In the genomic region with DNA sequence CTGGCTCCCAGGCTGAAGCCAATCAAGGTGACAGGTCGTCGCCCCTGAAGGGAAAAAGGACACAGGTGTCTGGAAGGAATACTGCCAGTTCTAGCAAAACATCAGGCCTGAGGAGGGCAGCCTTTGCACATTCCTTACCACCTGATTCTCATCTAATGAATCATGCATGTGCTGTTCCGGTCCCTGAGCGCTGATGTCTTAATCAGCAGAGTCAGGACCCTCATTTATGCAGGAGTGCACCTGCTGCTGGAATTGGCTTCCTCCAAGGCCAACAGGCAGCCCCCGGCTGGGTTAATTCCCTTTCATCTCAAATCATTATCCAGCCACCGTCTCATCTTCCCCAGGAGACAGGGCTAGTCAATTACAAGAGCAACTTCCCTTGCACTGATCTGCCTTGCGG, we compare ENCODE assay signal across 12 cellular contexts.
DNase-seq lines count a peak whose midpoint lies in the region; ATAC-seq and TF ChIP-seq lines count a peak whose summit lies in the region.
"Had no signal": no experiment of that assay in that cellular context is flagged by ENCODE, and none has a peak within 500 bp of the region (broad histone marks: within the 10 kb centered on the region; RNA-seq: fewer than 3 reads in every experiment).

No MANE protein-coding gene starts in this region.

- TF ChIP-seq POLR2A in HCT116 (IDR thresholded peaks at IDR 0.05; ENCODE audit: borderline replicate concordance, extremely low read depth, insufficient read depth, insufficient read length) (no peak), sigmoid colon (IDR thresholded peaks at IDR 0.05) (no peak)

- no peaks in the 10 kb centered on the region for H3F3A ChIP-seq in GM23338 (replicated peaks; ENCODE audit: low read depth)

- H3K9me2 ChIP-seq in HCT116 (ENCODE audit: insufficient read depth) (no peaks in the 10 kb centered on the region), GM23338 (ENCODE audit: insufficient read depth) (no peaks in the 10 kb centered on the region)

- H3K27me3 Mint-ChIP-seq in GM23338 (ENCODE audit: insufficient read depth, low read depth, poor library complexity), result peaks cover 5% of the 10 kb centered on the region

- H3K4me2 ChIP-seq in HCT116 (ENCODE audit: low read length) (no peak overlapping the region), GM23338 (no peak overlapping the region)

- TF ChIP-seq CTCF in HCT116 (IDR thresholded peaks at IDR 0.05 in 2 of 3, conservative IDR thresholded peaks at IDR 0.05 in 1 of 3; ENCODE audit: borderline replicate concordance in 1 of 3, insufficient read depth in 1 of 3, low read depth in 2 of 3, low read length in 2 of 3) (peak in 1 of 3 experiments; percentile 21; a peak in 1 of 6 replicates), foreskin keratinocyte (conservative IDR thresholded peaks at IDR 0.05) (peak; percentile 57), sigmoid colon (IDR thresholded peaks at IDR 0.05) (no peak), GM23338 (conservative IDR thresholded peaks at IDR 0.05; ENCODE audit: low read depth in 2 of 2) (peak in 1 of 2 experiments; percentile 26; a peak in 2 of 4 replicates)

- peak; percentile 78 for ATAC-seq in HCT116
- peak; percentile 30 for ATAC-seq in foreskin keratinocyte
- ATAC-seq in GM23338, result no peak
- ATAC-seq in Right ventricle myocardium inferior, result no peak

- no peak overlapping the region for H3K27ac ChIP-seq in HCT116 (ENCODE audit: low read depth, low read length)
- no peak overlapping the region for H3K27ac ChIP-seq in foreskin keratinocyte
- H3K27ac ChIP-seq in sigmoid colon, result peak overlapping the region in 3 of 4 donors; percentile 74 to 85 (median 80)
- no peak overlapping the region for H3K27ac ChIP-seq in GM23338 (ENCODE audit: low read depth)
- H3K27ac ChIP-seq: ovary had no signal

- WGBS in sigmoid colon, 2 donors, result 92 to 93% methylated on average over 7 of the region's 7 CpGs

- H4K20me1 ChIP-seq in HCT116 (ENCODE audit: insufficient read depth), result no peaks in the 10 kb centered on the region
- no peaks in the 10 kb centered on the region; the same call in 1 of the 2 replicates for H4K20me1 ChIP-seq in GM23338 (replicated peaks; ENCODE audit: insufficient read depth)

- no peaks in the 10 kb centered on the region for H3K36me3 ChIP-seq in HCT116 (ENCODE audit: control insufficient read depth in 1 of 2, insufficient read depth in 2 of 2, low read length in 2 of 2)
- peaks cover 0 to 18% (median 1%) of the 10 kb centered on the region in 4 donors for H3K36me3 ChIP-seq in sigmoid colon
- no peaks in the 10 kb centered on the region for H3K36me3 ChIP-seq in GM23338 (ENCODE audit: insufficient read depth)
- H3K36me3 ChIP-seq: ovary had no signal

- no peak overlapping the region for H3K27ac Mint-ChIP-seq in GM23338

- H3K27me3 ChIP-seq in HCT116 (ENCODE audit: insufficient read depth, low read length) (no peaks in the 10 kb centered on the region), foreskin keratinocyte (no peaks in the 10 kb centered on the region), sigmoid colon (no peaks in the 10 kb centered on the region), GM23338 (ENCODE audit: insufficient read depth) (no peaks in the 10 kb centered on the region)
- H3K27me3 ChIP-seq: ovary had no signal

- BruUV-seq in HCT116 (replicated peaks; lab: Mats Ljungman, UMichigan), result no TSS peak

- H3K9ac ChIP-seq in HCT116 (ENCODE audit: low read length), result no peak overlapping the region

- TF ChIP-seq EP300 in sigmoid colon (IDR thresholded peaks at IDR 0.05), result no peak

- no peaks in the 10 kb centered on the region for H3K9me3 Mint-ChIP-seq in GM23338

- peak; percentile 50; the same call in 1 of the 2 replicates for TF ChIP-seq RAD21 in HCT116 (IDR thresholded peaks at IDR 0.05; ENCODE audit: low read depth)

- H3K36me3 Mint-ChIP-seq in GM23338 (ENCODE audit: low read depth), result no peaks in the 10 kb centered on the region; the same call in 2 of the 3 replicates

- RAD21 ChIA-PET in HCT116 (lab: Charles Lee; ENCODE audit: low non-redundant PET in 1 of 2, low total read pairs in 2 of 2, uncharacterized antibody in 2 of 2, unreplicated experiment in 2 of 2), result no interaction called here

- H3K4me3 ChIP-seq in HCT116 (replicated peaks in 1 of 2; ENCODE audit: low read depth in 1 of 2, low read length in 2 of 2), result no peak overlapping the region
- H3K4me3 ChIP-seq in sigmoid colon, result no peak overlapping the region
- no peak overlapping the region for H3K4me3 ChIP-seq in GM23338
- H3K4me3 ChIP-seq: ovary had no signal

- intact Hi-C loops in HCT116 (cut with micrococcal nuclease) (no loop called here), sigmoid colon (cut with DNase I) (no loop called here), Right ventricle myocardium inferior (cut with DNase I) (no loop called here)

- no peak overlapping the region for H3K4me3 Mint-ChIP-seq in GM23338

- H3K4me1 ChIP-seq in HCT116 (ENCODE audit: control insufficient read depth in 1 of 2, insufficient read depth in 2 of 2, low read length in 2 of 2), result peaks cover 0 to 5% of the 10 kb centered on the region in 2 experiments; a peak in 1 of 4 replicates
- H3K4me1 ChIP-seq in foreskin keratinocyte, result no peaks in the 10 kb centered on the region
- peaks cover 0 to 48% (median 34%) of the 10 kb centered on the region in 4 donors for H3K4me1 ChIP-seq in sigmoid colon
- H3K4me1 ChIP-seq in GM23338 (ENCODE audit: insufficient read depth), result no peaks in the 10 kb centered on the region

- CTCF ChIA-PET in HCT116 (lab: Charles Lee), result no interaction called here

- DNase-seq in HCT116 (ENCODE audit: low read depth, low spot score) (no peak), RKO (ENCODE audit: low spot score) (peak; percentile 42), foreskin keratinocyte (peak in 1 of 2 donors; percentile 51), sigmoid colon (no peak), GM23338 (ENCODE audit: low spot score) (no peak), Right ventricle myocardium inferior (ENCODE audit: missing footprints) (no peak)
- no peak for DNase-seq in activated naive CD4-positive, alpha-beta T cell treated with anti-CD3 and anti-CD28 coated beads, Interleukin-2, amount 50 U/mL, for 16 hours
- DNase-seq: DND-41, erythroblast, KG1, ovary, SW 1271 had no signal

- POLR2A ChIA-PET in HCT116 (lab: Charles Lee), result no interaction called here

- H3K9me3 ChIP-seq in HCT116 (ENCODE audit: control insufficient read depth in 1 of 2, insufficient read depth in 1 of 2, low read depth in 1 of 2, low read length in 2 of 2) (no peaks in the 10 kb centered on the region), sigmoid colon (no peaks in the 10 kb centered on the region)
- H3K9me3 ChIP-seq: ovary had no signal

- H2AFZ ChIP-seq in HCT116 (ENCODE audit: low read depth, low read length, poor library complexity, severe bottlenecking) (no peak overlapping the region), GM23338 (no peak overlapping the region)

- H3K4me1 Mint-ChIP-seq in GM23338, result no peaks in the 10 kb centered on the region

- H3K79me2 ChIP-seq in HCT116 (ENCODE audit: insufficient read depth, low read length) (no peaks in the 10 kb centered on the region), GM23338 (replicated peaks; ENCODE audit: insufficient read depth) (no peaks in the 10 kb centered on the region)

TF ChIP-seq in HCT116, 20 proteins besides CTCF, POLR2A, EP300 and RAD21 (continues in another document):
- TF ChIP-seq, protein P1, sequence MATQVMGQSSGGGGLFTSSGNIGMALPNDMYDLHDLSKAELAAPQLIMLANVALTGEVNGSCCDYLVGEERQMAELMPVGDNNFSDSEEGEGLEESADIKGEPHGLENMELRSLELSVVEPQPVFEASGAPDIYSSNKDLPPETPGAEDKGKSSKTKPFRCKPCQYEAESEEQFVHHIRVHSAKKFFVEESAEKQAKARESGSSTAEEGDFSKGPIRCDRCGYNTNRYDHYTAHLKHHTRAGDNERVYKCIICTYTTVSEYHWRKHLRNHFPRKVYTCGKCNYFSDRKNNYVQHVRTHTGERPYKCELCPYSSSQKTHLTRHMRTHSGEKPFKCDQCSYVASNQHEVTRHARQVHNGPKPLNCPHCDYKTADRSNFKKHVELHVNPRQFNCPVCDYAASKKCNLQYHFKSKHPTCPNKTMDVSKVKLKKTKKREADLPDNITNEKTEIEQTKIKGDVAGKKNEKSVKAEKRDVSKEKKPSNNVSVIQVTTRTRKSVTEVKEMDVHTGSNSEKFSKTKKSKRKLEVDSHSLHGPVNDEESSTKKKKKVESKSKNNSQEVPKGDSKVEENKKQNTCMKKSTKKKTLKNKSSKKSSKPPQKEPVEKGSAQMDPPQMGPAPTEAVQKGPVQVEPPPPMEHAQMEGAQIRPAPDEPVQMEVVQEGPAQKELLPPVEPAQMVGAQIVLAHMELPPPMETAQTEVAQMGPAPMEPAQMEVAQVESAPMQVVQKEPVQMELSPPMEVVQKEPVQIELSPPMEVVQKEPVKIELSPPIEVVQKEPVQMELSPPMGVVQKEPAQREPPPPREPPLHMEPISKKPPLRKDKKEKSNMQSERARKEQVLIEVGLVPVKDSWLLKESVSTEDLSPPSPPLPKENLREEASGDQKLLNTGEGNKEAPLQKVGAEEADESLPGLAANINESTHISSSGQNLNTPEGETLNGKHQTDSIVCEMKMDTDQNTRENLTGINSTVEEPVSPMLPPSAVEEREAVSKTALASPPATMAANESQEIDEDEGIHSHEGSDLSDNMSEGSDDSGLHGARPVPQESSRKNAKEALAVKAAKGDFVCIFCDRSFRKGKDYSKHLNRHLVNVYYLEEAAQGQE (IDR thresholded peaks at IDR 0.05; ENCODE audit: low read depth), result no peak

TF ChIP-seq in GM23338, 12 proteins besides CTCF, POLR2A, EP300 and RAD21 (continues in another document):
- TF ChIP-seq EZH2 (IDR thresholded peaks at IDR 0.05; ENCODE audit: low read depth, unreplicated experiment) (no peak), STAT1 (IDR thresholded peaks at IDR 0.05; ENCODE audit: unreplicated experiment) (no peak), EZH2phosphoT487 (IDR thresholded peaks at IDR 0.05; ENCODE audit: unreplicated experiment) (no peak), CREB1 (CRISPR knock-in tag; IDR thresholded peaks at IDR 0.05; ENCODE audit: low read depth) (no peak)

Comparison
In these comparisons a context has a peak if more than half of its experiments do, and no peak if none do; other contexts are left out.
1. ATAC-seq: peak in HCT116 (single experiment) and foreskin keratinocyte (single experiment); none in GM23338 (single experiment) and Right ventricle myocardium inferior (single experiment).
2. H3K27ac ChIP-seq: peak in sigmoid colon (3 of 4); none in HCT116 (single experiment), foreskin keratinocyte (single experiment) and GM23338 (single experiment).